Comparison of ENCODE assay signal across 8 cellular contexts in genomic region chr12:8031872-8032241, GRCh38. TPM values are rescaled to one million over a fixed set of nuclear protein-coding genes. Genes with fewer than 3 reads are reported as not detected.
DNase-seq lines count a peak whose midpoint lies in the region; ATAC-seq and TF ChIP-seq lines count a peak whose summit lies in the region.

No MANE protein-coding gene starts in this region.

- H3K27ac ChIP-seq in OCI-LY1 (ENCODE audit: low read depth, low read length, poor library complexity, severe bottlenecking) = no peak overlapping the region
- H3K27ac ChIP-seq in osteoblast (ENCODE audit: low read depth, low read length) = peak overlapping the region; percentile 88

- no TSS peak for BruUV-seq in Caco-2 (replicated peaks; lab: Mats Ljungman, UMichigan)

- H3F3A ChIP-seq in OCI-LY1 (ENCODE audit: insufficient read depth, low read length) = no peaks in the 10 kb centered on the region

- H3K36me3 Mint-ChIP-seq in Caco-2 (ENCODE audit: insufficient read depth, unreplicated experiment) = peaks cover 13% of the 10 kb centered on the region
- H3K36me3 Mint-ChIP-seq in effector memory CD8-positive, alpha-beta T cell (ENCODE audit: insufficient read depth) = peaks cover 26% of the 10 kb centered on the region

- in situ Hi-C loops in GM13976 (cut with MboI; ENCODE audit: low sequenced_read_pairs, unreplicated experiment) = no loop called here

- H3K4me3 ChIP-seq in Caco-2 (ENCODE audit: low read depth, low read length) (peak overlapping the region; percentile 93), OCI-LY1 (ENCODE audit: low read depth, low read length, poor library complexity, severe bottlenecking) (peak overlapping the region; percentile 78), osteoblast (ENCODE audit: insufficient read depth, low read length) (peak overlapping the region; percentile 94)

- no peaks in the 10 kb centered on the region for H3K36me3 ChIP-seq in Caco-2 (ENCODE audit: control insufficient read depth, insufficient read depth, low read length)
- no peaks in the 10 kb centered on the region for H3K36me3 ChIP-seq in OCI-LY1 (ENCODE audit: insufficient read depth, low read length)
- no peaks in the 10 kb centered on the region for H3K36me3 ChIP-seq in osteoblast (ENCODE audit: insufficient read depth, low read length)

- peaks cover 27% of the 10 kb centered on the region for H3K4me1 ChIP-seq in Caco-2
- H3K4me1 ChIP-seq in OCI-LY1 (ENCODE audit: insufficient read depth, low read length, severe bottlenecking) = peaks cover 35% of the 10 kb centered on the region
- peaks cover 39% of the 10 kb centered on the region for H3K4me1 ChIP-seq in osteoblast (ENCODE audit: insufficient read depth, low read length)

- H3K4me2 ChIP-seq in OCI-LY1 (ENCODE audit: low read length) = peak overlapping the region; percentile 83
- peak overlapping the region; percentile 99 for H3K4me2 ChIP-seq in osteoblast (ENCODE audit: insufficient read depth, low read length)

- TF ChIP-seq CTCF in Caco-2 (IDR thresholded peaks at IDR 0.05; ENCODE audit: insufficient read depth in 1 of 2, low read depth in 1 of 2, low read length in 1 of 2, severe bottlenecking in 1 of 2, unreplicated experiment in 1 of 2) (no peak), OCI-LY1 (IDR thresholded peaks at IDR 0.05; ENCODE audit: low read length) (no peak), osteoblast (IDR thresholded peaks at IDR 0.05; ENCODE audit: extremely low read depth, low read depth, low read length) (no peak), GM13976 (IDR thresholded peaks at IDR 0.05; ENCODE audit: borderline replicate concordance, control extremely low read depth, extremely low read depth, insufficient read depth, missing control alignments) (no peak)

- H3K4me1 Mint-ChIP-seq in Caco-2 (ENCODE audit: low read depth, unreplicated experiment) = peaks cover 35% of the 10 kb centered on the region
- peaks cover 46 to 51% of the 10 kb centered on the region in 2 donors for H3K4me1 Mint-ChIP-seq in effector memory CD8-positive, alpha-beta T cell (ENCODE audit: low read depth in 2 of 2)

- H2AFZ ChIP-seq in OCI-LY1 (ENCODE audit: low read length) (no peak overlapping the region), osteoblast (ENCODE audit: low read length) (peak overlapping the region; percentile 95)

- H3K79me2 ChIP-seq in OCI-LY1 (ENCODE audit: insufficient read depth, low read length) (no peaks in the 10 kb centered on the region), osteoblast (ENCODE audit: insufficient read depth, low read length) (peaks cover 47% of the 10 kb centered on the region)

- no peaks in the 10 kb centered on the region for H3K27me3 Mint-ChIP-seq in Caco-2 (ENCODE audit: insufficient read depth, unreplicated experiment)
- H3K27me3 Mint-ChIP-seq in effector memory CD8-positive, alpha-beta T cell = no peaks in the 10 kb centered on the region

- DNase-seq in Caco-2 (no peak), osteoblast (ENCODE audit: insufficient read length, low spot score, missing footprints) (no peak), HEK293T (ENCODE audit: extremely low spot score) (no peak), A172 (ENCODE audit: low spot score) (no peak), GM13976 (ENCODE audit: low spot score) (no peak), SKM-1 (lab: John Stamatoyannopoulos, UW; ENCODE audit: unreplicated experiment) (no peak)
- no peak for DNase-seq in effector memory CD8-positive, alpha-beta T cell

- peak overlapping the region; percentile 54; the same call in 1 of the 2 replicates for H3K9ac ChIP-seq in OCI-LY1 (ENCODE audit: low read length)

- peak overlapping the region; percentile 89 for H3K4me3 Mint-ChIP-seq in Caco-2 (ENCODE audit: unreplicated experiment)
- H3K4me3 Mint-ChIP-seq in effector memory CD8-positive, alpha-beta T cell = peak overlapping the region; percentile 81 to 92

- H3K9me2 ChIP-seq in OCI-LY1 (ENCODE audit: low read depth, low read length) = no peaks in the 10 kb centered on the region

- intact Hi-C loops in Caco-2 (cut with micrococcal nuclease; ENCODE audit: unreplicated experiment) = no loop called here

- H3K27me3 ChIP-seq in Caco-2 (replicated peaks; ENCODE audit: control insufficient read depth, insufficient read depth, low read length) = no peaks in the 10 kb centered on the region
- H3K27me3 ChIP-seq in OCI-LY1 (ENCODE audit: insufficient read depth, low read length) = no peaks in the 10 kb centered on the region
- no peaks in the 10 kb centered on the region for H3K27me3 ChIP-seq in osteoblast (ENCODE audit: insufficient read depth, low read length)

- peak overlapping the region; percentile 20 for H3K27ac Mint-ChIP-seq in Caco-2 (ENCODE audit: unreplicated experiment)
- H3K27ac Mint-ChIP-seq in effector memory CD8-positive, alpha-beta T cell = peak overlapping the region; percentile 64 to 93

- CTCF ChIA-PET in Caco-2 (lab: Charles Lee) (interaction anchor here (1.3 kb wide), 1 partner anchor 14 kb away, joined by 8 read pairs; no protein-coding TSS in a partner anchor), HEK293T (lab: Yijun Ruan, JAX) (interaction anchor here (1.0 kb wide), 1 partner anchor 46 kb away, joined by 3 read pairs; no protein-coding TSS in a partner anchor)

- POLR2A ChIA-PET in Caco-2 (lab: Charles Lee) = interaction anchor here (0.5 to 1.4 kb wide), 4 partner anchors 47 to 96 kb away, joined by 3 to 8 read pairs (median 4); partner anchors contain the start of gene SLC2A3
- POLR2A ChIA-PET in HEK293T (lab: Yijun Ruan, JAX) = interaction anchor here (0.6 kb wide), 1 partner anchor 15 kb away, joined by 3 read pairs; no protein-coding TSS in a partner anchor

- ATAC-seq in effector memory CD8-positive, alpha-beta T cell (replicated peaks) = no peak

- no peaks in the 10 kb centered on the region for H4K20me1 ChIP-seq in OCI-LY1 (ENCODE audit: insufficient read depth, low read length)
- peaks cover 27% of the 10 kb centered on the region for H4K20me1 ChIP-seq in osteoblast (ENCODE audit: insufficient read depth, low read length)

- H3K9me3 ChIP-seq in Caco-2 (no peaks in the 10 kb centered on the region), OCI-LY1 (ENCODE audit: low read length) (no peaks in the 10 kb centered on the region), osteoblast (ENCODE audit: low read depth, low read length) (no peaks in the 10 kb centered on the region)

- no peaks in the 10 kb centered on the region for H3K9me3 Mint-ChIP-seq in Caco-2 (ENCODE audit: unreplicated experiment)
- no peaks in the 10 kb centered on the region for H3K9me3 Mint-ChIP-seq in effector memory CD8-positive, alpha-beta T cell

TF ChIP-seq in HEK293T, 16 proteins besides CTCF, POLR2A, EP300 and RAD21:
- TF ChIP-seq CTBP1 (IDR thresholded peaks at IDR 0.05; ENCODE audit: borderline replicate concordance) = no peak

RNA-seq across cellular contexts. Expression of gene FOXJ2, which starts 0.7 kb away (rescaled TPM):
- total RNA-seq in Caco-2 (2022) (18.7 and 19.4 TPM in 2 replicates), osteoblast (10.5 and 11.2 TPM in 2 replicates)
- 3.9 and 4.5 TPM in 2 replicates for total RNA-seq in A172 (2014; rRNA removed; shearing (Covaris generic))

RNA-seq across cellular contexts. Expression of gene C3AR1, which starts 34.3 kb away (rescaled TPM):
- total RNA-seq in Caco-2 (2022) (not detected in 2 replicates), osteoblast (0.29 and 0.72 TPM in 2 replicates)
- total RNA-seq in A172 (2014; rRNA removed; shearing (Covaris generic)) = 0.10 and 0.12 TPM in 2 replicates

RNA-seq across cellular contexts. Expression of gene NECAP1, which starts 50.2 kb away (rescaled TPM):
- total RNA-seq in Caco-2 (2022) (49.1 and 50.1 TPM in 2 replicates), osteoblast (39.8 and 40.1 TPM in 2 replicates)
- 18.0 and 20.1 TPM in 2 replicates for total RNA-seq in A172 (2014; rRNA removed; shearing (Covaris generic))
